ENCODE assay signal across 30 cellular contexts in the genomic region with DNA sequence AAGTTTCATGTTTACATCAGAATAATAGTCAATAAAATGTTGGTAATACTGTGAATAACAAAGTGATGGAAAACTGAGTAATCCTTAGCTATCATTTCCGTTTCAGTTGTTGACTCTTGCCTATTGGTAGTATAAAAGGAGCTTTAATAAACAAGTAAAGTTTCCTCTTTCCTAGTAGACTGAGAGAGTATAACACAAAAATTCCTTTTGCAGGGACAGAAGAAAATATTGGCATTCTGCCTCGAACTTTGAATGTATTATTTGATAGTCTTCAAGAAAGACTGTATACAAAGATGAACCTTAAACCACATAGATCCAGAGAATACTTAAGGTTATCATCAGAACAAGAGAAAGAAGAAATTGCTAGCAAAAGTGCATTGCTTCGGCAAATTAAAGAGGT. TPM values are rescaled to one million over a fixed set of nuclear protein-coding genes. Genes with fewer than 3 reads are reported as not detected.
A peak's percentile ranks its signal among the peaks of the same experiment; 100 is the strongest.
DNase-seq lines count a peak whose midpoint lies in the region; ATAC-seq, FAIRE-seq and TF ChIP-seq lines count a peak whose summit lies in the region.
"Had no signal": no experiment of that assay in that cellular context is flagged by ENCODE, and none has a peak within 500 bp of the region (broad histone marks: within the 10 kb centered on the region; RNA-seq: fewer than 3 reads in every experiment).

No MANE protein-coding gene starts in this region.

- no peak overlapping the region for H3K4me3 ChIP-seq in bronchial epithelial cell (ENCODE audit: low read depth, low read length)
- H3K4me3 ChIP-seq: MG63, SJSA1, stomach, thyroid gland had no signal

- H3K27me3 Mint-ChIP-seq in HFFc6 (ENCODE audit: insufficient read depth) = no peaks in the 10 kb centered on the region
- H3K27me3 Mint-ChIP-seq: activated naive CD4-positive, alpha-beta T cell treated with anti-CD3 and anti-CD28 coated beads, Interleukin-2, amount 50 U/mL, for 24 hours; naive B cell had no signal

- ATAC-seq in HG02884 (IDR thresholded peaks at IDR 0.05; ENCODE audit: unreplicated experiment) (no peak), left lobe of liver (no peak)

- peaks cover 40% of the 10 kb centered on the region for H3K4me1 Mint-ChIP-seq in HFFc6 (ENCODE audit: low read depth)

- H3K27ac Mint-ChIP-seq in HFFc6 = peak overlapping the region; percentile 22; the same call in 1 of the 2 replicates
- H3K27ac Mint-ChIP-seq: activated naive CD4-positive, alpha-beta T cell treated with anti-CD3 and anti-CD28 coated beads, Interleukin-2, amount 50 U/mL, for 24 hours had no signal

- H3K27me3 ChIP-seq in bronchial epithelial cell (ENCODE audit: control insufficient read depth, insufficient read depth, low read length) = no peaks in the 10 kb centered on the region
- H3K27me3 ChIP-seq: brain microvascular endothelial cell, MG63, neutrophil, SJSA1, stomach, thyroid gland had no signal

- H3K9me3 Mint-ChIP-seq in HFFc6 = no peaks in the 10 kb centered on the region
- H3K9me3 Mint-ChIP-seq: activated naive CD4-positive, alpha-beta T cell treated with anti-CD3 and anti-CD28 coated beads, Interleukin-2, amount 50 U/mL, for 24 hours; naive B cell had no signal

- no peak overlapping the region for H3K4me3 Mint-ChIP-seq in HFFc6
- H3K4me3 Mint-ChIP-seq: activated naive CD4-positive, alpha-beta T cell treated with anti-CD3 and anti-CD28 coated beads, Interleukin-2, amount 50 U/mL, for 24 hours; naive B cell had no signal

- TF ChIP-seq CTCF in D721Med (IDR thresholded peaks at IDR 0.05; ENCODE audit: insufficient read depth, missing control alignments) = no peak
- no peak for TF ChIP-seq CTCF in HFFc6 (IDR thresholded peaks at IDR 0.05)
- TF ChIP-seq CTCF in bronchial epithelial cell (IDR thresholded peaks at IDR 0.05; ENCODE audit: insufficient read depth, low read length, severe bottlenecking) = no peak

- peaks cover 12% of the 10 kb centered on the region for H3K36me3 Mint-ChIP-seq in HFFc6 (ENCODE audit: low read depth)

- DNase-seq in D721Med (ENCODE audit: insufficient read length, low spot score) = no peak
- DNase-seq in HFFc6 = no peak
- DNase-seq in bronchial epithelial cell (ENCODE audit: low read depth) = peak; percentile 13
- DNase-seq in iris pigment epithelial cell (ENCODE audit: low read depth) = peak; percentile 31
- no peak for DNase-seq in DMS79 (lab: John Stamatoyannopoulos, UW)
- DNase-seq in left lobe of liver (ENCODE audit: low spot score) = no peak
- DNase-seq: activated CD4-positive, alpha-beta T cell treated with anti-CD3 and anti-CD28 coated beads for 1 hour; amygdala; brain microvascular endothelial cell; Calu3; DND-41; head of caudate nucleus; KBM-7; kidney; MG63; midbrain; naive B cell; NCI-H1105 treated with DMSO at 0.1 percent for 48 hours; NCI-H187 treated with DMSO at 0.1 percent for 48 hours; NCI-H2171; NCI-H82; RPMI8226; stimulated activated CD4-positive, alpha-beta T cell treated with anti-CD3 and anti-CD28 coated beads, Interleukin-4, amount 100 ng/mL, for 1 hour; stomach; thyroid gland had no signal

- FAIRE-seq in D721Med (lab: Jason Lieb, UNC) (peak; percentile 25), bronchial epithelial cell (lab: Jason Lieb, UNC) (no peak)
- FAIRE-seq: HTR-8/SVneo had no signal

- no peaks in the 10 kb centered on the region for H3K36me3 ChIP-seq in bronchial epithelial cell (ENCODE audit: control insufficient read depth, insufficient read depth, low read length)
- H3K36me3 ChIP-seq: brain microvascular endothelial cell, thyroid gland had no signal

RNA-seq across cellular contexts. Expression of a gene that starts 9.4 kb away (rescaled TPM):
- total RNA-seq in HFFc6 (2021; fragmentation: NEBNext Ultra II Directional; extraction: Animal tissue kit (Norgen Biotek cat#: 25700)) = 10 to 100 TPM; 15.1 to 41.5 (median 36.8) TPM
- total RNA-seq in bronchial epithelial cell (1.7 and 2.1 TPM in 2 replicates), left lobe of liver (2.0 TPM)

Comparison
In these comparisons a context has a peak if more than half of its experiments do, and no peak if none do; other contexts are left out.
1. DNase-seq: peak in bronchial epithelial cell (single experiment) and iris pigment epithelial cell (single experiment); none in D721Med (single experiment), HFFc6 (single experiment), DMS79 (single experiment) and left lobe of liver (single experiment).